ENCODE assay signal across 11 cellular contexts in the genomic region with DNA sequence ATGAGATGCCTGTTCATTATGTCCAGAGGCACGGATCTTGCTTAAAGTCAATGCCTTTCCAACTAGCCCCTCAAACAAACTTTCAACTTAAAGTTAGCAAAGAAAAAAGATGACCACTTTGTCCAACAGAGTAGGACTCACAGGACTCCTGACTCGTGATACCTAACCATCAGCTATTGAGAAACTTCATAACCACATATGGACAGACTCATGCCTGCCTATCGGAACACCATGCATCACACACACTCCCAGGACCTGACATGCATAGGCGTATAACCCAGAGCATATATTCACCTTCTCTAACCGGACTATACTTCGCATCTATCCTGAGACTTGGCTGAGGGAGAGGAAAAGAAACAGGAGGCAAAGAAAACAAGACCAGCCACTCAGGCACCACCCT. TPM values are rescaled to one million over a fixed set of nuclear protein-coding genes. Genes with fewer than 3 reads are reported as not detected.
DNase-seq lines count a peak whose midpoint lies in the region; ATAC-seq, FAIRE-seq and TF ChIP-seq lines count a peak whose summit lies in the region.
"Had no signal": no experiment of that assay in that cellular context is flagged by ENCODE, and none has a peak within 500 bp of the region (broad histone marks: within the 10 kb centered on the region; RNA-seq: fewer than 3 reads in every experiment).

No MANE protein-coding gene starts in this region.

- peaks cover 54% of the 10 kb centered on the region for H3K4me1 Mint-ChIP-seq in CD8-positive, alpha-beta T cell (ENCODE audit: low read depth)
- H3K4me1 Mint-ChIP-seq in nephron, result peaks cover 31% of the 10 kb centered on the region

- peak overlapping the region; percentile 3 for H3K4me3 Mint-ChIP-seq in CD8-positive, alpha-beta T cell
- H3K4me3 Mint-ChIP-seq in nephron, result peak overlapping the region; percentile 97 to 100 (median 98)

- peaks cover 31% of the 10 kb centered on the region for H3K4me1 ChIP-seq in CD8-positive, alpha-beta T cell (ENCODE audit: insufficient read depth, low read length)

- intact Hi-C loops in CD8-positive, alpha-beta T cell (cut with DNase I, micrococcal nuclease), result no loop called here

- H3K36me3 ChIP-seq in CD8-positive, alpha-beta T cell (ENCODE audit: insufficient read depth, low read length), result peaks cover 12% of the 10 kb centered on the region

- no peaks in the 10 kb centered on the region for H3K9me3 Mint-ChIP-seq in CD8-positive, alpha-beta T cell
- H3K9me3 Mint-ChIP-seq in nephron, result no peaks in the 10 kb centered on the region

- H3K4me3 ChIP-seq in CD8-positive, alpha-beta T cell (ENCODE audit: low read depth, low read length), result no peak overlapping the region
- peak overlapping the region; percentile 81 for H3K4me3 ChIP-seq in NB4 (ENCODE audit: low read depth, low read length)

- no peaks in the 10 kb centered on the region for H3K27me3 Mint-ChIP-seq in CD8-positive, alpha-beta T cell (ENCODE audit: low read depth)
- H3K27me3 Mint-ChIP-seq in nephron (ENCODE audit: low read depth), result no peaks in the 10 kb centered on the region

- CTCF ChIA-PET in CD8-positive, alpha-beta T cell (lab: Charles Lee), result interaction anchor here (1.2 kb wide), 1 partner anchor 62 kb away, joined by 3 read pairs; no protein-coding TSS in a partner anchor

- H3K9me3 ChIP-seq in CD8-positive, alpha-beta T cell (ENCODE audit: low read length), result no peaks in the 10 kb centered on the region

- no peak for FAIRE-seq in H54 (lab: Jason Lieb, UNC)

- peaks cover 42% of the 10 kb centered on the region for H3K36me3 Mint-ChIP-seq in CD8-positive, alpha-beta T cell
- H3K36me3 Mint-ChIP-seq in nephron (ENCODE audit: low read depth), result peaks cover 53% of the 10 kb centered on the region

- no peak for DNase-seq in CD8-positive, alpha-beta T cell
- DNase-seq in NB4 (ENCODE audit: low read depth), result peak; percentile 19
- DNase-seq in dermis blood vessel endothelial cell, result peak; percentile 8
- no peak for DNase-seq in iPS-NIHi7 (ENCODE audit: extremely low spot score)
- DNase-seq in H54 (ENCODE audit: insufficient read length, low spot score), result no peak
- no peak for DNase-seq in NCI-H1694 (lab: John Stamatoyannopoulos, UW)
- DNase-seq in ureter (ENCODE audit: low spot score), result no peak
- DNase-seq: activated CD4-positive, alpha-beta T cell treated with anti-CD3 and anti-CD28 coated beads, Interleukin-2, amount 50 U/mL, for 1 hour; effector memory CD4-positive, alpha-beta T cell; NCI-H82 had no signal

- POLR2A ChIA-PET in CD8-positive, alpha-beta T cell (lab: Charles Lee), result interaction anchor here (0.5 kb wide), 1 partner anchor 22 kb away, joined by 4 read pairs; no protein-coding TSS in a partner anchor

- H3K27ac ChIP-seq in CD8-positive, alpha-beta T cell (ENCODE audit: low read depth, low read length), result no peak overlapping the region

- TF ChIP-seq POLR2A in NB4 (IDR thresholded peaks at IDR 0.05; ENCODE audit: extremely low read depth, insufficient read length) (no peak), H54 (IDR thresholded peaks at IDR 0.05; ENCODE audit: low read depth, low read length) (no peak)

- H3K27ac Mint-ChIP-seq in CD8-positive, alpha-beta T cell, result peak overlapping the region; percentile 37
- H3K27ac Mint-ChIP-seq in nephron, result peak overlapping the region; percentile 74 to 99 (median 96)

- no peaks in the 10 kb centered on the region for H3K27me3 ChIP-seq in CD8-positive, alpha-beta T cell (ENCODE audit: insufficient read depth, low read length)

- no peak for TF ChIP-seq CTCF in CD8-positive, alpha-beta T cell (IDR thresholded peaks at IDR 0.05)
- no peak for TF ChIP-seq CTCF in NB4 (IDR thresholded peaks at IDR 0.05; ENCODE audit: low read depth, low read length)
- no peak for TF ChIP-seq CTCF in nephron (IDR thresholded peaks at IDR 0.05; ENCODE audit: unreplicated experiment in 3 of 3)

- ATAC-seq in CD8-positive, alpha-beta T cell, result no peak

RNA-seq across cellular contexts. Expression of gene PIP4K2B, which starts 2.3 kb away (rescaled TPM):
- 10 to 100 TPM in 1 of 2 experiments, 1 to 10 TPM in 1; 9.9 to 13.0 TPM for total RNA-seq in CD8-positive, alpha-beta T cell
- total RNA-seq in dermis blood vessel endothelial cell, result 55.3 and 76.7 TPM in 2 replicates
- 44.7 TPM for total RNA-seq in ureter

RNA-seq across cellular contexts. Expression of gene CWC25, which starts 28.0 kb away (rescaled TPM):
- 10 to 100 TPM; 80.3 to 87.5 TPM for total RNA-seq in CD8-positive, alpha-beta T cell
- total RNA-seq in dermis blood vessel endothelial cell (11.7 and 13.1 TPM in 2 replicates), ureter (29.0 TPM)

RNA-seq across cellular contexts. Expression of gene PSMB3, which starts 44.5 kb away (rescaled TPM):
- total RNA-seq in CD8-positive, alpha-beta T cell, result 10 to 100 TPM; 53.6 to 64.2 TPM
- total RNA-seq in dermis blood vessel endothelial cell, result 188 and 348 TPM in 2 replicates
- 156 TPM for total RNA-seq in ureter

RNA-seq across cellular contexts. Expression of gene PCGF2, which starts 49.0 kb away (rescaled TPM):
- total RNA-seq in CD8-positive, alpha-beta T cell, result not detected
- total RNA-seq in dermis blood vessel endothelial cell (2.4 and 7.8 TPM in 2 replicates), ureter (54.5 TPM)

RNA-seq across cellular contexts. Expression of gene RPL23, which starts 56.4 kb away (rescaled TPM):
- 1,000 to 10,000 TPM; 2,036 to 2,052 TPM for total RNA-seq in CD8-positive, alpha-beta T cell
- total RNA-seq in dermis blood vessel endothelial cell (921 and 1,590 TPM in 2 replicates), ureter (1,659 TPM)

Comparison
In these comparisons a context has a peak if more than half of its experiments do, and no peak if none do; other contexts are left out.
1. DNase-seq: peak in NB4 (single experiment) and dermis blood vessel endothelial cell (single experiment); none in CD8-positive, alpha-beta T cell (0 of 7), iPS-NIHi7 (single experiment), H54 (single experiment), NCI-H1694 (single experiment) and ureter (single experiment).